18 cellular contexts compared by ENCODE assay signal in genomic region chr11:125428486-125429173, GRCh38.
A peak's percentile ranks its signal among the peaks of the same experiment; 100 is the strongest.
DNase-seq lines count a peak whose midpoint lies in the region; ATAC-seq and TF ChIP-seq lines count a peak whose summit lies in the region.
"Had no signal": no experiment of that assay in that cellular context is flagged by ENCODE, and none has a peak within 500 bp of the region (broad histone marks: within the 10 kb centered on the region; RNA-seq: fewer than 3 reads in every experiment).

No MANE protein-coding gene starts in this region.

- H2AFZ ChIP-seq in GM23338 = no peak overlapping the region

- POLR2A ChIA-PET in Panc1 (lab: Charles Lee) = interaction anchor here (0.5 kb wide), 1 partner anchor 230 kb away, joined by 5 read pairs; no protein-coding TSS in a partner anchor

- no TSS peak for BruUV-seq in Panc1 (replicated peaks; lab: Mats Ljungman, UMichigan)

- H3K27me3 Mint-ChIP-seq in GM23338 (ENCODE audit: insufficient read depth, low read depth, poor library complexity) = peaks cover 11% of the 10 kb centered on the region

- in situ Hi-C loops in Panc1 (cut with HindIII; ENCODE audit: low pct_unique_long_range_greater_than_20kb, low sequenced_read_pairs) = no loop called here

- DNase-seq in DMS53 (lab: John Stamatoyannopoulos, UW) (peak; percentile 38), GM23338 (ENCODE audit: low spot score) (peak; percentile 50), Panc1 (ENCODE audit: low read depth, low spot score) (no peak), fibroblast of pulmonary artery (ENCODE audit: low read depth) (no peak), NCI-H2081 (lab: John Stamatoyannopoulos, UW) (no peak)
- no peak for DNase-seq in stimulated activated CD4-positive, alpha-beta T cell treated with anti-CD3 and anti-CD28 coated beads, Interleukin-2, amount 100 ng/mL, for 24 hours
- DNase-seq: activated effector memory CD4-positive, alpha-beta T cell treated with Interleukin-2 at 50 U/mL for 16 hours; effector memory CD4-positive, alpha-beta T cell; T1000 had no signal

- intact Hi-C loops in Panc1 (cut with micrococcal nuclease; ENCODE audit: unreplicated experiment) = no loop called here

- no peak overlapping the region for H3K4me2 ChIP-seq in GM23338

- H3K9me2 ChIP-seq in GM23338 (ENCODE audit: insufficient read depth) = no peaks in the 10 kb centered on the region

- no peak overlapping the region for H3K4me3 ChIP-seq in GM23338
- H3K4me3 ChIP-seq in Panc1 (ENCODE audit: low read depth in 2 of 2, low read length in 2 of 2) = no peak overlapping the region
- H3K4me3 ChIP-seq in fibroblast of pulmonary artery (replicated peaks; ENCODE audit: low read depth, low read length) = no peak overlapping the region
- H3K4me3 ChIP-seq: Peyer's patch, prostate gland, vagina had no signal

- peak; percentile 16 for ATAC-seq in GM23338
- ATAC-seq in Panc1 = peak; percentile 17
- no peak for ATAC-seq in HG03280 (IDR thresholded peaks at IDR 0.05; ENCODE audit: unreplicated experiment)
- ATAC-seq in SK-N-SH treated with all-trans-retinoic acid at 6 μM for 48 hours = no peak

- no peaks in the 10 kb centered on the region for H3K9me3 Mint-ChIP-seq in GM23338
- H3K9me3 Mint-ChIP-seq: central memory CD8-positive, alpha-beta T cell; IgD-negative memory B cell; nephron had no signal

- no peaks in the 10 kb centered on the region for H3F3A ChIP-seq in GM23338 (replicated peaks; ENCODE audit: low read depth)

- H3K27me3 ChIP-seq in GM23338 (ENCODE audit: insufficient read depth) (no peaks in the 10 kb centered on the region), Panc1 (ENCODE audit: control insufficient read depth, insufficient read depth, low read length) (peaks cover 27% of the 10 kb centered on the region)
- H3K27me3 ChIP-seq: Peyer's patch, vagina had no signal

- H4K20me1 ChIP-seq in GM23338 (replicated peaks; ENCODE audit: insufficient read depth) = no peaks in the 10 kb centered on the region

- H3K4me1 Mint-ChIP-seq in GM23338 = peaks cover 26% of the 10 kb centered on the region
- H3K4me1 Mint-ChIP-seq: central memory CD8-positive, alpha-beta T cell had no signal

- H3K27ac Mint-ChIP-seq in GM23338 = no peak overlapping the region
- H3K27ac Mint-ChIP-seq: CD4-positive, alpha-beta memory T cell; nephron had no signal

- H3K4me3 Mint-ChIP-seq in GM23338 = no peak overlapping the region
- H3K4me3 Mint-ChIP-seq: CD4-positive, alpha-beta memory T cell; central memory CD8-positive, alpha-beta T cell; IgD-negative memory B cell; nephron had no signal

- peak; percentile 56 to 60 for TF ChIP-seq CTCF in GM23338 (conservative IDR thresholded peaks at IDR 0.05; ENCODE audit: low read depth in 2 of 2)
- no peak for TF ChIP-seq CTCF in Panc1 (IDR thresholded peaks at IDR 0.05)
- TF ChIP-seq CTCF in fibroblast of pulmonary artery (IDR thresholded peaks at IDR 0.05; ENCODE audit: low read length, missing control alignments) = peak; percentile 11

- no peaks in the 10 kb centered on the region for H3K9me3 ChIP-seq in Panc1 (ENCODE audit: control insufficient read depth, insufficient read depth, low read depth, low read length)
- H3K9me3 ChIP-seq: Peyer's patch, prostate gland, vagina had no signal

- H3K4me1 ChIP-seq in GM23338 (ENCODE audit: insufficient read depth) = peaks cover 16% of the 10 kb centered on the region
- H3K4me1 ChIP-seq in Panc1 (ENCODE audit: control insufficient read depth, insufficient read depth, low read length) = peaks cover 3% of the 10 kb centered on the region
- H3K4me1 ChIP-seq: Peyer's patch, prostate gland, vagina had no signal

- CTCF ChIA-PET in Panc1 (lab: Charles Lee) = interaction anchor here (0.6 to 1.6 kb wide), 5 partner anchors 10 to 194 kb away, joined by 3 to 11 read pairs (median 3); no protein-coding TSS in a partner anchor

- H3K79me2 ChIP-seq in GM23338 (replicated peaks; ENCODE audit: insufficient read depth) = no peaks in the 10 kb centered on the region

- H3K36me3 ChIP-seq in GM23338 (ENCODE audit: insufficient read depth) (no peaks in the 10 kb centered on the region), Panc1 (ENCODE audit: control insufficient read depth, insufficient read depth, low read length) (no peaks in the 10 kb centered on the region)
- H3K36me3 ChIP-seq: Peyer's patch, prostate gland, vagina had no signal

- H3K36me3 Mint-ChIP-seq in GM23338 (ENCODE audit: low read depth) = no peaks in the 10 kb centered on the region
- H3K36me3 Mint-ChIP-seq: CD4-positive, alpha-beta memory T cell; IgD-negative memory B cell had no signal

- H3K27ac ChIP-seq in GM23338 (ENCODE audit: low read depth) (no peak overlapping the region), Panc1 (ENCODE audit: low read length) (no peak overlapping the region)
- H3K27ac ChIP-seq: Peyer's patch, prostate gland, vagina had no signal

TF ChIP-seq in SK-N-SH treated with all-trans-retinoic acid at 6 μM for 48 hours, 23 proteins besides CTCF, POLR2A, EP300 and RAD21:
- no peak for TF ChIP-seq BACH2 (CRISPR knock-in tag; IDR thresholded peaks at IDR 0.05; ENCODE audit: borderline replicate concordance)
- no peak for TF ChIP-seq TOX (CRISPR knock-in tag; IDR thresholded peaks at IDR 0.05; ENCODE audit: borderline replicate concordance)
- TF ChIP-seq CREB5 (CRISPR knock-in tag; IDR thresholded peaks at IDR 0.05; ENCODE audit: low read depth) = no peak
- no peak for TF ChIP-seq PPARA (CRISPR knock-in tag; IDR thresholded peaks at IDR 0.05; ENCODE audit: borderline replicate concordance)

Comparison
In these comparisons a context has a peak if more than half of its experiments do, and no peak if none do; other contexts are left out.
1. DNase-seq: peak in DMS53 (single experiment) and GM23338 (single experiment); none in Panc1 (single experiment), fibroblast of pulmonary artery (single experiment), NCI-H2081 (0 of 2) and stimulated activated CD4-positive, alpha-beta T cell treated with anti-CD3 and anti-CD28 coated beads, Interleukin-2, amount 100 ng/mL, for 24 hours (0 of 2).
2. ATAC-seq: peak in GM23338 (single experiment) and Panc1 (single experiment); none in HG03280 (single experiment) and SK-N-SH treated with all-trans-retinoic acid at 6 μM for 48 hours (single experiment).